ENCODE assay signal across 21 cellular contexts in genomic region chr9:17349816-17350215, GRCh38.
DNase-seq lines count a peak whose midpoint lies in the region; ATAC-seq, FAIRE-seq and TF ChIP-seq lines count a peak whose summit lies in the region.
"Had no signal": no experiment of that assay in that cellular context is flagged by ENCODE, and none has a peak within 500 bp of the region (broad histone marks: within the 10 kb centered on the region; RNA-seq: fewer than 3 reads in every experiment).

No MANE protein-coding gene starts in this region.

- TF ChIP-seq POLR2A in heart left ventricle (IDR thresholded peaks at IDR 0.05) (no peak), GM12891 (IDR thresholded peaks at IDR 0.05; ENCODE audit: low read depth, low read length) (no peak)

- H3K27me3 ChIP-seq in heart left ventricle: no peaks in the 10 kb centered on the region
- H3K27me3 ChIP-seq: dorsolateral prefrontal cortex, tibial artery had no signal

- no peak for TF ChIP-seq CTCF in HFF-Myc (IDR thresholded peaks at IDR 0.05; ENCODE audit: low read depth, low read length, missing control alignments)
- TF ChIP-seq CTCF in astrocyte of the cerebellum (IDR thresholded peaks at IDR 0.05; ENCODE audit: low read depth, low read length, missing control alignments): no peak
- no peak for TF ChIP-seq CTCF in heart left ventricle (IDR thresholded peaks at IDR 0.05)

- no peak for FAIRE-seq in GM12891 (lab: Jason Lieb, UNC)

- no peaks in the 10 kb centered on the region for H3K4me1 ChIP-seq in heart left ventricle
- H3K4me1 ChIP-seq: tibial artery had no signal

- DNase-seq in A172 (ENCODE audit: low spot score) (peak; percentile 13), HFF-Myc (ENCODE audit: extremely low read depth, low read depth) (peak; percentile 12), astrocyte of the cerebellum (ENCODE audit: low read depth) (peak; percentile 6), glomerular visceral epithelial cell (ENCODE audit: extremely low spot score) (peak; percentile 9), heart left ventricle (no peak), DMS114 treated with DMSO at 0.1 percent for 48 hours (lab: John Stamatoyannopoulos, UW; ENCODE audit: unreplicated experiment) (no peak), GM12891 (ENCODE audit: insufficient read length, low spot score) (no peak)
- DNase-seq: activated CD4-positive, alpha-beta T cell treated with anti-CD3 and anti-CD28 coated beads for 48 hours; activated naive CD4-positive, alpha-beta T cell treated with Interleukin-2 at 50 U/mL for 16 hours; CD4-positive, CD25-positive, alpha-beta regulatory T cell; DND-41; dorsolateral prefrontal cortex; hypothalamus; NCI-H1092 treated with DMSO at 0.1 percent for 48 hours; NCI-H774; tibial artery had no signal

- intact Hi-C loops in heart left ventricle (cut with DNase I): no loop called here

- H3K36me3 ChIP-seq in heart left ventricle: peaks cover 0 to 13% (median 0%) of the 10 kb centered on the region in 9 donors

- H3K27ac ChIP-seq in heart left ventricle: no peak overlapping the region
- H3K27ac ChIP-seq: 22Rv1, dorsolateral prefrontal cortex, tibial artery had no signal

- ATAC-seq in heart left ventricle (no peak), HG03460 (IDR thresholded peaks at IDR 0.05; ENCODE audit: unreplicated experiment) (no peak)
- ATAC-seq: esophagus mucosa; Panc1; stimulated activated effector memory CD8-positive, alpha-beta T cell treated with anti-CD3 and anti-CD28 coated beads, Interleukin-12 subunit alpha, Interleukin-12 subunit beta, amount 100 ng/mL, for 72 hours had no signal

- in situ Hi-C loops in astrocyte of the cerebellum (cut with HindIII; ENCODE audit: low sequenced_read_pairs): no loop called here

- no peak overlapping the region for H3K4me3 ChIP-seq in HFF-Myc (replicated peaks; ENCODE audit: low read depth, low read length)
- H3K4me3 ChIP-seq in astrocyte of the cerebellum (ENCODE audit: low read depth, low read length): no peak overlapping the region
- no peak overlapping the region for H3K4me3 ChIP-seq in heart left ventricle
- H3K4me3 ChIP-seq: dorsolateral prefrontal cortex, tibial artery had no signal

- H3K9me3 ChIP-seq in heart left ventricle: peaks cover 0 to 3% (median 0%) of the 10 kb centered on the region in 12 donors
- H3K9me3 ChIP-seq: tibial artery had no signal

TF ChIP-seq in GM12891, 5 proteins besides CTCF, POLR2A, EP300 and RAD21:
- TF ChIP-seq PAX5 (IDR thresholded peaks at IDR 0.05; ENCODE audit: insufficient read depth, low read length, severe bottlenecking) (no peak), POLR2AphosphoS5 (IDR thresholded peaks at IDR 0.05; ENCODE audit: low read depth, low read length) (no peak), POU2F2 (IDR thresholded peaks at IDR 0.05; ENCODE audit: low read depth, low read length) (no peak), SPI1 (IDR thresholded peaks at IDR 0.05; ENCODE audit: low read depth, low read length) (no peak), TAF1 (IDR thresholded peaks at IDR 0.05; ENCODE audit: low read depth, low read length) (no peak)

Comparison
In these comparisons a context has a peak if more than half of its experiments do, and no peak if none do; other contexts are left out.
1. DNase-seq: peak in A172 (single experiment), HFF-Myc (single experiment), astrocyte of the cerebellum (single experiment) and glomerular visceral epithelial cell (single experiment); none in heart left ventricle (0 of 5), DMS114 treated with DMSO at 0.1 percent for 48 hours (single experiment) and GM12891 (single experiment).